Comparison of ENCODE assay signal across 1 cellular context in genomic region chr4:74479009-74479408, GRCh38.
TF ChIP-seq lines count a peak whose summit lies in the region.

No MANE protein-coding gene starts in this region.

TF ChIP-seq in HepG2, 621 proteins besides CTCF, POLR2A, EP300 and RAD21 (continued from another document and continues in another):
- TF ChIP-seq BCLAF1 (IDR thresholded peaks at IDR 0.05) (no peak), NCOA1 (CRISPR knock-in tag; IDR thresholded peaks at IDR 0.05) (no peak), ZBTB8A (CRISPR knock-in tag; IDR thresholded peaks at IDR 0.05; ENCODE audit: borderline replicate concordance, low read depth) (no peak), IKZF1 (IDR thresholded peaks at IDR 0.05) (no peak), HOXA7 (CRISPR knock-in tag; IDR thresholded peaks at IDR 0.05) (no peak), ZNF296 (CRISPR knock-in tag; conservative IDR thresholded peaks at IDR 0.05) (no peak), KDM3A (CRISPR knock-in tag; IDR thresholded peaks at IDR 0.05; ENCODE audit: low read depth) (no peak), SKIL (CRISPR knock-in tag; IDR thresholded peaks at IDR 0.05; ENCODE audit: borderline replicate concordance) (no peak), ZNF563 (CRISPR knock-in tag; IDR thresholded peaks at IDR 0.05) (no peak), GTF2F1 (IDR thresholded peaks at IDR 0.05; ENCODE audit: low read length) (no peak), ZNF556 (CRISPR knock-in tag; IDR thresholded peaks at IDR 0.05; ENCODE audit: borderline replicate concordance) (no peak), ZBTB7A (CRISPR knock-in tag; IDR thresholded peaks at IDR 0.05) (no peak), ZSCAN20 (CRISPR knock-in tag; IDR thresholded peaks at IDR 0.05; ENCODE audit: borderline replicate concordance) (no peak), ZNF552 (CRISPR knock-in tag; IDR thresholded peaks at IDR 0.05; ENCODE audit: borderline replicate concordance) (no peak), ZNF800 (CRISPR knock-in tag; IDR thresholded peaks at IDR 0.05) (no peak), ZNF558 (CRISPR knock-in tag; IDR thresholded peaks at IDR 0.05; ENCODE audit: borderline replicate concordance) (no peak), ZNF331 (CRISPR knock-in tag; IDR thresholded peaks at IDR 0.05) (no peak), FOXA1 (IDR thresholded peaks at IDR 0.05) (no peak), FOXA1 (CRISPR knock-in tag; IDR thresholded peaks at IDR 0.05) (peak; percentile 76), CREB1 (IDR thresholded peaks at IDR 0.05) (no peak), CREB1 (CRISPR knock-in tag; IDR thresholded peaks at IDR 0.05) (no peak; the same call in 1 of the 2 replicates), SMAD9 (CRISPR knock-in tag; IDR thresholded peaks at IDR 0.05) (no peak), DR1 (CRISPR knock-in tag; IDR thresholded peaks at IDR 0.05) (no peak), AGO1 (IDR thresholded peaks at IDR 0.05; ENCODE audit: low read depth, low read length, poor library complexity, severe bottlenecking) (no peak), SOX6 (IDR thresholded peaks at IDR 0.05) (no peak), SOX6 (CRISPR knock-in tag; IDR thresholded peaks at IDR 0.05) (peak; percentile 60), RERE (CRISPR knock-in tag; IDR thresholded peaks at IDR 0.05; ENCODE audit: low read depth) (peak; percentile 80; the same call in 1 of the 2 replicates), ZNF891 (CRISPR knock-in tag; IDR thresholded peaks at IDR 0.05) (no peak), AHDC1 (CRISPR knock-in tag; IDR thresholded peaks at IDR 0.05; ENCODE audit: borderline replicate concordance) (no peak), ZFP62 (CRISPR knock-in tag; IDR thresholded peaks at IDR 0.05) (no peak), ZFP37 (CRISPR knock-in tag; IDR thresholded peaks at IDR 0.05; ENCODE audit: borderline replicate concordance) (no peak), ISL2 (CRISPR knock-in tag; IDR thresholded peaks at IDR 0.05) (peak; percentile 79), HMG20B (CRISPR knock-in tag; conservative IDR thresholded peaks at IDR 0.05) (peak; percentile 98), NR3C1 (CRISPR knock-in tag; IDR thresholded peaks at IDR 0.05) (no peak), ZNF879 (CRISPR knock-in tag; IDR thresholded peaks at IDR 0.05) (no peak), MTA1 (CRISPR knock-in tag; IDR thresholded peaks at IDR 0.05; ENCODE audit: borderline replicate concordance) (no peak), ZSCAN9 (CRISPR knock-in tag; IDR thresholded peaks at IDR 0.05; ENCODE audit: borderline replicate concordance) (no peak), ATF7-NPFF (CRISPR knock-in tag; IDR thresholded peaks at IDR 0.05; ENCODE audit: low read depth) (no peak), FOSL1 (CRISPR knock-in tag; IDR thresholded peaks at IDR 0.05; ENCODE audit: borderline replicate concordance) (no peak), TAF15 (IDR thresholded peaks at IDR 0.05; ENCODE audit: low read depth, low read length, poor library complexity, severe bottlenecking) (no peak), TBX2 (CRISPR knock-in tag; IDR thresholded peaks at IDR 0.05; ENCODE audit: borderline replicate concordance) (0 out of 2 replicates have a peak, but pooled peaks have one; percentile 26), TBX3 (IDR thresholded peaks at IDR 0.05; ENCODE audit: borderline replicate concordance) (peak; percentile 77; the same call in 1 of the 2 replicates), FIP1L1 (IDR thresholded peaks at IDR 0.05; ENCODE audit: borderline replicate concordance, insufficient read depth, low read depth, low read length) (no peak), HDAC1 (CRISPR knock-in tag; IDR thresholded peaks at IDR 0.05) (no peak), ZBTB1 (CRISPR knock-in tag; IDR thresholded peaks at IDR 0.05; ENCODE audit: borderline replicate concordance) (no peak), MLLT10 (CRISPR knock-in tag; IDR thresholded peaks at IDR 0.05) (no peak), ZNF235 (CRISPR knock-in tag; IDR thresholded peaks at IDR 0.05; ENCODE audit: borderline replicate concordance) (no peak), ZNF607 (CRISPR knock-in tag; IDR thresholded peaks at IDR 0.05; ENCODE audit: borderline replicate concordance) (no peak), HNRNPUL1 (IDR thresholded peaks at IDR 0.05; ENCODE audit: low read depth, low read length) (no peak), PHF21A (CRISPR knock-in tag; IDR thresholded peaks at IDR 0.05) (no peak)
